Comparison of ENCODE assay signal across 1 cellular context in genomic region chrX:139213241-139213709, GRCh38.
TF ChIP-seq lines count a peak whose summit lies in the region.

No MANE protein-coding gene starts in this region.

TF ChIP-seq in HepG2, 621 proteins besides CTCF, POLR2A, EP300 and RAD21 (continued from another document):
- TF ChIP-seq, protein P1, sequence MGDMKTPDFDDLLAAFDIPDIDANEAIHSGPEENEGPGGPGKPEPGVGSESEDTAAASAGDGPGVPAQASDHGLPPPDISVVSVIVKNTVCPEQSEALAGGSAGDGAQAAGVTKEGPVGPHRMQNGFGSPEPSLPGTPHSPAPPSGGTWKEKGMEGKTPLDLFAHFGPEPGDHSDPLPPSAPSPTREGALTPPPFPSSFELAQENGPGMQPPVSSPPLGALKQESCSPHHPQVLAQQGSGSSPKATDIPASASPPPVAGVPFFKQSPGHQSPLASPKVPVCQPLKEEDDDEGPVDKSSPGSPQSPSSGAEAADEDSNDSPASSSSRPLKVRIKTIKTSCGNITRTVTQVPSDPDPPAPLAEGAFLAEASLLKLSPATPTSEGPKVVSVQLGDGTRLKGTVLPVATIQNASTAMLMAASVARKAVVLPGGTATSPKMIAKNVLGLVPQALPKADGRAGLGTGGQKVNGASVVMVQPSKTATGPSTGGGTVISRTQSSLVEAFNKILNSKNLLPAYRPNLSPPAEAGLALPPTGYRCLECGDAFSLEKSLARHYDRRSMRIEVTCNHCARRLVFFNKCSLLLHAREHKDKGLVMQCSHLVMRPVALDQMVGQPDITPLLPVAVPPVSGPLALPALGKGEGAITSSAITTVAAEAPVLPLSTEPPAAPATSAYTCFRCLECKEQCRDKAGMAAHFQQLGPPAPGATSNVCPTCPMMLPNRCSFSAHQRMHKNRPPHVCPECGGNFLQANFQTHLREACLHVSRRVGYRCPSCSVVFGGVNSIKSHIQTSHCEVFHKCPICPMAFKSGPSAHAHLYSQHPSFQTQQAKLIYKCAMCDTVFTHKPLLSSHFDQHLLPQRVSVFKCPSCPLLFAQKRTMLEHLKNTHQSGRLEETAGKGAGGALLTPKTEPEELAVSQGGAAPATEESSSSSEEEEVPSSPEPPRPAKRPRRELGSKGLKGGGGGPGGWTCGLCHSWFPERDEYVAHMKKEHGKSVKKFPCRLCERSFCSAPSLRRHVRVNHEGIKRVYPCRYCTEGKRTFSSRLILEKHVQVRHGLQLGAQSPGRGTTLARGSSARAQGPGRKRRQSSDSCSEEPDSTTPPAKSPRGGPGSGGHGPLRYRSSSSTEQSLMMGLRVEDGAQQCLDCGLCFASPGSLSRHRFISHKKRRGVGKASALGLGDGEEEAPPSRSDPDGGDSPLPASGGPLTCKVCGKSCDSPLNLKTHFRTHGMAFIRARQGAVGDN (CRISPR knock-in tag; IDR thresholded peaks at IDR 0.05): no peak
- TF ChIP-seq ZNF570 (CRISPR knock-in tag; IDR thresholded peaks at IDR 0.05; ENCODE audit: borderline replicate concordance) (no peak), PHB2 (IDR thresholded peaks at IDR 0.05; ENCODE audit: partially characterized antibody) (no peak), ARID2 (CRISPR knock-in tag; IDR thresholded peaks at IDR 0.05; ENCODE audit: borderline replicate concordance) (no peak), U2AF2 (IDR thresholded peaks at IDR 0.05; ENCODE audit: low read depth, low read length) (no peak), NRL (CRISPR knock-in tag; IDR thresholded peaks at IDR 0.05; ENCODE audit: borderline replicate concordance) (no peak), MIER3 (CRISPR knock-in tag; IDR thresholded peaks at IDR 0.05; ENCODE audit: borderline replicate concordance) (no peak), ZFP41 (CRISPR knock-in tag; IDR thresholded peaks at IDR 0.05; ENCODE audit: borderline replicate concordance) (no peak), SETDB1 (CRISPR knock-in tag; IDR thresholded peaks at IDR 0.05; ENCODE audit: borderline replicate concordance) (no peak)
- TF ChIP-seq, protein P2, sequence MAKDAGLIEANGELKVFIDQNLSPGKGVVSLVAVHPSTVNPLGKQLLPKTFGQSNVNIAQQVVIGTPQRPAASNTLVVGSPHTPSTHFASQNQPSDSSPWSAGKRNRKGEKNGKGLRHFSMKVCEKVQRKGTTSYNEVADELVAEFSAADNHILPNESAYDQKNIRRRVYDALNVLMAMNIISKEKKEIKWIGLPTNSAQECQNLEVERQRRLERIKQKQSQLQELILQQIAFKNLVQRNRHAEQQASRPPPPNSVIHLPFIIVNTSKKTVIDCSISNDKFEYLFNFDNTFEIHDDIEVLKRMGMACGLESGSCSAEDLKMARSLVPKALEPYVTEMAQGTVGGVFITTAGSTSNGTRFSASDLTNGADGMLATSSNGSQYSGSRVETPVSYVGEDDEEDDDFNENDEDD (CRISPR knock-in tag; IDR thresholded peaks at IDR 0.05; ENCODE audit: borderline replicate concordance): no peak
